Comparison of ENCODE assay signal across 21 cellular contexts in the genomic region with DNA sequence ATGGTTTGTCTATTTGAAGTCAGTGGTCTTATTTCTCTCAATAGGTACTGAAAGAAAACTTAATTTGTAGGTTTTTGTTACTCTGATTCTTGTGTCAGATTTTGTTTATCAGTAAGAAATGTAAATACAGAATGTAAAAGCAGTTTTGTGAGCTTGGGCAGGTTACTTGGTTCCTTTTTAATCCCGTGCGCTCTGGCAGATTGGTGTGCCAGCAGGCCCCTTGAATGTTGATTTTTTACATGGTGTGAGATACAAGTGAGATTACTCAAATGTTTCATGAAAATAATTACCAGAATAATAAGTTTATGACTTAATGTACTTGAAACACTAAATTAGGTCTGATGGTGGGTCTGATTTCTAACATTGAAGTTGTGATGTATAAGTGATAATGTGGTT. TPM values are rescaled to one million over a fixed set of nuclear protein-coding genes. Genes with fewer than 3 reads are reported as not detected.
DNase-seq lines count a peak whose midpoint lies in the region; ATAC-seq, FAIRE-seq and TF ChIP-seq lines count a peak whose summit lies in the region.
"Had no signal": no experiment of that assay in that cellular context is flagged by ENCODE, and none has a peak within 500 bp of the region (broad histone marks: within the 10 kb centered on the region; RNA-seq: fewer than 3 reads in every experiment).

No MANE protein-coding gene starts in this region.

- WGBS in HepG2 (ENCODE audit: low lambda C conversion rate), result 94% methylated on average over 2 of the region's 2 CpGs
- WGBS in right lobe of liver (ENCODE audit: insufficient coverage, low coverage, low lambda C conversion rate, missing lambda C conversion rate), result 58% methylated on average over 2 of the region's 2 CpGs
- 80 to 91% methylated on average over 2 of the region's 2 CpGs for WGBS in sigmoid colon, 2 donors

- H3K27ac ChIP-seq in HepG2 (ENCODE audit: extremely low read length, insufficient read depth, low read length) (no peak overlapping the region), right lobe of liver (peak overlapping the region in 1 of 3 donors; percentile 6), Panc1 (ENCODE audit: low read length) (peak overlapping the region; percentile 68), sigmoid colon (no peak overlapping the region), left ventricle myocardium inferior (replicated peaks) (no peak overlapping the region)
- H3K27ac ChIP-seq: transverse colon had no signal

- TF ChIP-seq EP300 in HepG2 (IDR thresholded peaks at IDR 0.05; ENCODE audit: low read depth in 2 of 2, low read length in 2 of 2), result no peak
- TF ChIP-seq EP300 in HepG2 (CRISPR knock-in tag; IDR thresholded peaks at IDR 0.05; ENCODE audit: borderline replicate concordance), result no peak
- no peak for TF ChIP-seq EP300 in sigmoid colon (IDR thresholded peaks at IDR 0.05)

- intact Hi-C loops in HepG2 (cut with micrococcal nuclease; ENCODE audit: unreplicated experiment), result loop anchor here (10.0 kb wide), 1 partner anchor 109 kb away; no protein-coding TSS in a partner anchor
- intact Hi-C loops in right lobe of liver (cut with DNase I), result no loop called here
- intact Hi-C loops in Panc1 (cut with micrococcal nuclease; ENCODE audit: unreplicated experiment), result no loop called here
- intact Hi-C loops in sigmoid colon (cut with DNase I), result no loop called here
- intact Hi-C loops in left ventricle myocardium inferior (cut with micrococcal nuclease), result no loop called here

- TF ChIP-seq POLR2A in HepG2 (IDR thresholded peaks at IDR 0.05; ENCODE audit: insufficient read depth in 1 of 2, low read depth in 2 of 2, low read length in 2 of 2) (peak in 1 of 2 experiments; percentile 34; a peak in 1 of 4 replicates), right lobe of liver (IDR thresholded peaks at IDR 0.05) (no peak), sigmoid colon (IDR thresholded peaks at IDR 0.05) (no peak)

- no peaks in the 10 kb centered on the region for H3K27me3 ChIP-seq in HepG2 (ENCODE audit: control insufficient read depth in 1 of 2, insufficient read depth in 2 of 2, low read length in 2 of 2)
- H3K27me3 ChIP-seq in right lobe of liver, result no peaks in the 10 kb centered on the region
- no peaks in the 10 kb centered on the region for H3K27me3 ChIP-seq in Panc1 (ENCODE audit: control insufficient read depth, insufficient read depth, low read length)
- no peaks in the 10 kb centered on the region for H3K27me3 ChIP-seq in bronchial epithelial cell (ENCODE audit: control insufficient read depth, insufficient read depth, low read length)
- H3K27me3 ChIP-seq in sigmoid colon, result no peaks in the 10 kb centered on the region
- H3K27me3 ChIP-seq in left ventricle myocardium inferior (ENCODE audit: low read depth), result no peaks in the 10 kb centered on the region
- H3K27me3 ChIP-seq: left lung, transverse colon had no signal

- no peak overlapping the region for H3K4me2 ChIP-seq in HepG2 (ENCODE audit: low read depth, low read length)

- CTCF ChIA-PET in HepG2 (lab: Yijun Ruan, JAX; ENCODE audit: low intra/inter-chr PET ratio, low total read pairs), result no interaction called here
- CTCF ChIA-PET in Panc1 (lab: Charles Lee), result interaction anchor here (0.6 to 0.7 kb wide), 2 partner anchors 14 to 20 kb away, joined by 3 read pairs; no protein-coding TSS in a partner anchor

- TF ChIP-seq CTCF in HepG2 (CRISPR knock-in tag; IDR thresholded peaks at IDR 0.05) (no peak), right lobe of liver (IDR thresholded peaks at IDR 0.05) (no peak), Panc1 (IDR thresholded peaks at IDR 0.05) (no peak), bronchial epithelial cell (IDR thresholded peaks at IDR 0.05; ENCODE audit: insufficient read depth, low read length, severe bottlenecking) (no peak), sigmoid colon (IDR thresholded peaks at IDR 0.05) (no peak), left ventricle myocardium inferior (IDR thresholded peaks at IDR 0.05; ENCODE audit: borderline replicate concordance) (no peak)

- no peak overlapping the region for H2AFZ ChIP-seq in HepG2 (ENCODE audit: low read length)

- H3K9me3 ChIP-seq in HepG2 (ENCODE audit: low read length) (no peaks in the 10 kb centered on the region), right lobe of liver (no peaks in the 10 kb centered on the region), Panc1 (ENCODE audit: control insufficient read depth, insufficient read depth, low read depth, low read length) (no peaks in the 10 kb centered on the region), sigmoid colon (no peaks in the 10 kb centered on the region), left ventricle myocardium inferior (replicated peaks) (no peaks in the 10 kb centered on the region)
- H3K9me3 ChIP-seq: left lung, transverse colon had no signal

- peaks cover 6% of the 10 kb centered on the region for H3K79me2 ChIP-seq in HepG2 (ENCODE audit: insufficient read depth, low read length)

- no peak overlapping the region for H3K4me3 ChIP-seq in HepG2 (replicated peaks in 1 of 3; ENCODE audit: insufficient read depth in 1 of 3, low read depth in 2 of 3, low read length in 3 of 3)
- no peak overlapping the region for H3K4me3 ChIP-seq in right lobe of liver
- H3K4me3 ChIP-seq in Panc1 (ENCODE audit: low read depth in 2 of 2, low read length in 2 of 2), result no peak overlapping the region
- no peak overlapping the region for H3K4me3 ChIP-seq in bronchial epithelial cell (ENCODE audit: low read depth, low read length)
- H3K4me3 ChIP-seq in sigmoid colon, result no peak overlapping the region
- H3K4me3 ChIP-seq in left ventricle myocardium inferior, result no peak overlapping the region
- H3K4me3 ChIP-seq: left lung, transverse colon had no signal

- TF ChIP-seq RAD21 in HepG2 (CRISPR knock-in tag; IDR thresholded peaks at IDR 0.05), result no peak

- DNase-seq in HepG2 (ENCODE audit: low spot score) (no peak), right lobe of liver (no peak), Panc1 (ENCODE audit: low read depth, low spot score) (no peak), bronchial epithelial cell (ENCODE audit: low read depth) (peak; percentile 19), G401 (ENCODE audit: low spot score) (no peak), sigmoid colon (no peak), left ventricle myocardium inferior (no peak)
- DNase-seq in central memory CD4-positive, alpha-beta T cell, result no peak
- DNase-seq: amniotic stem cell; dermis blood vessel endothelial cell; H7; hypothalamus; Kasumi-1; left lung; naive B cell; NCI-H2029; NCI-H774; RPMI8226; stimulated activated CD4-positive, alpha-beta T cell treated with anti-CD3 and anti-CD28 coated beads, Interleukin-2, amount 100 ng/mL, for 24 hours; stimulated activated CD8-positive, alpha-beta memory T cell treated with anti-CD3 and anti-CD28 coated beads, Interleukin-4, amount 100 ng/mL, for 48 hours; transverse colon had no signal

- in situ Hi-C loops in HepG2 (cut with HindIII; ENCODE audit: extremely low pct_ligation_motif_present, low pct_unique_long_range_greater_than_20kb), result no loop called here
- in situ Hi-C loops in Panc1 (cut with HindIII; ENCODE audit: low pct_unique_long_range_greater_than_20kb, low sequenced_read_pairs), result no loop called here
- in situ Hi-C loops in G401 (cut with HindIII; ENCODE audit: low sequenced_read_pairs), result no loop called here

- FAIRE-seq in HepG2 (lab: Jason Lieb, UNC) (no peak), bronchial epithelial cell (lab: Jason Lieb, UNC) (no peak)

- H3K36me3 ChIP-seq in HepG2 (replicated peaks in 1 of 2; ENCODE audit: control insufficient read depth in 1 of 2, insufficient read depth in 2 of 2, low read length in 2 of 2), result peaks cover 11 to 43% of the 10 kb centered on the region in 2 experiments
- H3K36me3 ChIP-seq in right lobe of liver, result peaks cover 0 to 37% (median 17%) of the 10 kb centered on the region in 4 donors
- H3K36me3 ChIP-seq in Panc1 (ENCODE audit: control insufficient read depth, insufficient read depth, low read length), result peaks cover 25% of the 10 kb centered on the region
- peaks cover 4% of the 10 kb centered on the region for H3K36me3 ChIP-seq in bronchial epithelial cell (ENCODE audit: control insufficient read depth, insufficient read depth, low read length)
- peaks cover 0 to 62% (median 24%) of the 10 kb centered on the region in 4 donors for H3K36me3 ChIP-seq in sigmoid colon
- peaks cover 66% of the 10 kb centered on the region for H3K36me3 ChIP-seq in left ventricle myocardium inferior

- POLR2A ChIA-PET in HepG2 (lab: Yijun Ruan, JAX) (interaction anchor here (1.0 to 4.6 kb wide), 8 partner anchors 9 to 61 kb away, joined by 3 to 28 read pairs (median 6); a partner anchor contains a TSS), Panc1 (lab: Charles Lee) (interaction anchor here (0.6 kb wide), 2 partner anchors 47 to 54 kb away, joined by 5 to 9 read pairs; no protein-coding TSS in a partner anchor)

- BruUV-seq in HepG2 (replicated peaks; lab: Mats Ljungman, UMichigan) (no TSS peak), Panc1 (replicated peaks; lab: Mats Ljungman, UMichigan) (no TSS peak)

- H3K9ac ChIP-seq in HepG2 (ENCODE audit: insufficient read depth, low read depth, low read length), result no peak overlapping the region

- H4K20me1 ChIP-seq in HepG2 (ENCODE audit: insufficient read depth, low read length), result peaks cover 41% of the 10 kb centered on the region

- H3K4me1 ChIP-seq in HepG2 (ENCODE audit: insufficient read depth, low read length), result peaks cover 5% of the 10 kb centered on the region
- peaks cover 0 to 5% (median 2%) of the 10 kb centered on the region in 4 donors for H3K4me1 ChIP-seq in right lobe of liver
- peaks cover 79% of the 10 kb centered on the region for H3K4me1 ChIP-seq in Panc1 (ENCODE audit: control insufficient read depth, insufficient read depth, low read length)
- peaks cover 0 to 6% (median 1%) of the 10 kb centered on the region in 4 donors for H3K4me1 ChIP-seq in sigmoid colon
- H3K4me1 ChIP-seq in left ventricle myocardium inferior, result peaks cover 36% of the 10 kb centered on the region

- peak; percentile 0; the same call in 1 of the 3 replicates for ATAC-seq in HepG2
- ATAC-seq in right lobe of liver, result no peak
- no peak for ATAC-seq in Panc1
- ATAC-seq: left lung had no signal

RNA-seq across cellular contexts. Expression of a gene that starts 13.4 kb away (rescaled TPM):
- total RNA-seq in HepG2 (2016; rRNA removed; fragmentation: Illumina TruSeq; extraction: Trizol) (97.7 and 164 TPM in 2 replicates), right lobe of liver (10 to 100 TPM; 22.4 to 70.4 (median 54.8) TPM), Panc1 (2021; ENCODE audit: unreplicated experiment) (228 TPM), bronchial epithelial cell (30.5 and 34.3 TPM in 2 replicates), sigmoid colon (10 to 100 TPM; 69.2 to 82.1 (median 74.5) TPM), left ventricle myocardium inferior (73.2 TPM)
- total RNA-seq in HepG2 (2016; cell fraction: cytosol; rRNA removed; fragmentation: Illumina TruSeq; extraction: Trizol; ENCODE audit: low read depth), result 14.2 and 15.3 TPM in 2 replicates
- total RNA-seq in HepG2 (2016; cell fraction: insoluble cytoplasmic fraction; rRNA removed; fragmentation: Illumina TruSeq; extraction: Trizol), result 105 and 171 TPM in 2 replicates
- total RNA-seq in HepG2 (2016; cell fraction: membrane; rRNA removed; fragmentation: Illumina TruSeq; extraction: Trizol), result 84.7 and 87.9 TPM in 2 replicates
- 152 and 163 TPM in 2 replicates for total RNA-seq in HepG2 (2016; cell fraction: nucleus; rRNA removed; fragmentation: Illumina TruSeq; extraction: Trizol)
- polyA plus RNA-seq in HepG2 (2011; rRNA removed) (52.3 and 73.3 TPM in 2 replicates), sigmoid colon (100 to 1,000 TPM; 130 to 261 (median 131) TPM)
- 28.9 and 35.7 TPM in 2 replicates for polyA plus RNA-seq in HepG2 (2011; cell fraction: cytosol; rRNA removed)
- 80.5 and 102 TPM in 2 replicates for polyA plus RNA-seq in HepG2 (2011; cell fraction: nucleus; rRNA removed)
- 166 and 486 TPM in 2 replicates for polyA plus RNA-seq in HepG2 (2012)
- polyA plus RNA-seq in HepG2 (2016; cell fraction: cytosol; fragmentation: Illumina TruSeq; extraction: Trizol; ENCODE audit: low read depth), result 36.5 and 45.0 TPM in 2 replicates
- polyA plus RNA-seq in HepG2 (2016; cell fraction: insoluble cytoplasmic fraction; fragmentation: Illumina TruSeq; extraction: Trizol; ENCODE audit: low read depth), result 1,088 and 1,120 TPM in 2 replicates
- polyA plus RNA-seq in HepG2 (2016; cell fraction: membrane; fragmentation: Illumina TruSeq; extraction: Trizol; ENCODE audit: low read depth), result 139 and 151 TPM in 2 replicates
- polyA plus RNA-seq in HepG2 (2016; cell fraction: nucleus; fragmentation: Illumina TruSeq; extraction: Trizol; ENCODE audit: insufficient read depth, low read depth), result 525 and 575 TPM in 2 replicates
- 11.2 and 12.3 TPM in 2 replicates for polyA minus RNA-seq in HepG2 (2011; rRNA and poly(A)+ RNA removed; ENCODE audit: low replicate concordance)
- polyA minus RNA-seq in HepG2 (2011; cell fraction: cytosol; rRNA and poly(A)+ RNA removed), result 34.8 and 38.9 TPM in 2 replicates
- 205 and 222 TPM in 2 replicates for polyA minus RNA-seq in HepG2 (2011; cell fraction: nucleus; rRNA and poly(A)+ RNA removed)
- polyA plus RNA-seq in Panc1 (2012; ENCODE audit: insufficient read length), result 326 TPM
- total RNA-seq in G401 (2014; rRNA removed; shearing (Covaris generic)), result 30.9 and 48.1 TPM in 2 replicates

RNA-seq across cellular contexts. Expression of a gene that starts 38.6 kb away (rescaled TPM):
- total RNA-seq in HepG2 (2016; rRNA removed; fragmentation: Illumina TruSeq; extraction: Trizol) (84.6 and 136 TPM in 2 replicates), right lobe of liver (10 to 100 TPM; 27.9 to 83.6 (median 35.6) TPM), Panc1 (2021; ENCODE audit: unreplicated experiment) (104 TPM), bronchial epithelial cell (64.5 and 68.5 TPM in 2 replicates), sigmoid colon (100 to 1,000 TPM in 2 of 4 donors, 10 to 100 TPM in 2; 88.1 to 103 (median 98.1) TPM), left ventricle myocardium inferior (50.7 TPM)
- 93.0 and 99.3 TPM in 2 replicates for total RNA-seq in HepG2 (2016; cell fraction: cytosol; rRNA removed; fragmentation: Illumina TruSeq; extraction: Trizol; ENCODE audit: low read depth)
- total RNA-seq in HepG2 (2016; cell fraction: insoluble cytoplasmic fraction; rRNA removed; fragmentation: Illumina TruSeq; extraction: Trizol), result 80.6 and 139 TPM in 2 replicates
- 85.8 and 94.3 TPM in 2 replicates for total RNA-seq in HepG2 (2016; cell fraction: membrane; rRNA removed; fragmentation: Illumina TruSeq; extraction: Trizol)
- 92.5 and 95.6 TPM in 2 replicates for total RNA-seq in HepG2 (2016; cell fraction: nucleus; rRNA removed; fragmentation: Illumina TruSeq; extraction: Trizol)
- polyA plus RNA-seq in HepG2 (2011; rRNA removed) (138 and 215 TPM in 2 replicates), sigmoid colon (10 to 100 TPM; 46.7 to 88.3 (median 69.7) TPM)
- polyA plus RNA-seq in HepG2 (2011; cell fraction: cytosol; rRNA removed), result 94.2 and 119 TPM in 2 replicates
- 66.9 and 70.1 TPM in 2 replicates for polyA plus RNA-seq in HepG2 (2011; cell fraction: nucleus; rRNA removed)
- polyA plus RNA-seq in HepG2 (2012), result 104 and 115 TPM in 2 replicates
- polyA plus RNA-seq in HepG2 (2016; cell fraction: cytosol; fragmentation: Illumina TruSeq; extraction: Trizol; ENCODE audit: low read depth), result 17.6 and 20.3 TPM in 2 replicates
- polyA plus RNA-seq in HepG2 (2016; cell fraction: insoluble cytoplasmic fraction; fragmentation: Illumina TruSeq; extraction: Trizol; ENCODE audit: low read depth), result 211 and 217 TPM in 2 replicates
- 41.9 and 49.1 TPM in 2 replicates for polyA plus RNA-seq in HepG2 (2016; cell fraction: membrane; fragmentation: Illumina TruSeq; extraction: Trizol; ENCODE audit: low read depth)
- 168 and 175 TPM in 2 replicates for polyA plus RNA-seq in HepG2 (2016; cell fraction: nucleus; fragmentation: Illumina TruSeq; extraction: Trizol; ENCODE audit: insufficient read depth, low read depth)
- polyA minus RNA-seq in HepG2 (2011; rRNA and poly(A)+ RNA removed; ENCODE audit: low replicate concordance), result 157 and 264 TPM in 2 replicates
- polyA minus RNA-seq in HepG2 (2011; cell fraction: cytosol; rRNA and poly(A)+ RNA removed), result 128 and 137 TPM in 2 replicates
- polyA minus RNA-seq in HepG2 (2011; cell fraction: nucleus; rRNA and poly(A)+ RNA removed), result 140 and 141 TPM in 2 replicates
- 58.2 TPM for polyA plus RNA-seq in Panc1 (2012; ENCODE audit: insufficient read length)
- total RNA-seq in G401 (2014; rRNA removed; shearing (Covaris generic)), result 60.8 and 67.9 TPM in 2 replicates
